ENCODE assay signal across 1 cellular context in genomic region chr20:32652739-32653526, GRCh38.
TF ChIP-seq lines count a peak whose summit lies in the region.

No MANE protein-coding gene starts in this region.

TF ChIP-seq in HepG2, 621 proteins besides CTCF, POLR2A, EP300 and RAD21 (continued from another document and continues in another):
- TF ChIP-seq ZNF704 (CRISPR knock-in tag; IDR thresholded peaks at IDR 0.05; ENCODE audit: borderline replicate concordance) = peak; percentile 75; the same call in 1 of the 2 replicates
- TF ChIP-seq ZNF777 (CRISPR knock-in tag; IDR thresholded peaks at IDR 0.05) = peak; percentile 48; the same call in 1 of the 2 replicates
- peak; percentile 93 for TF ChIP-seq HDAC1 (CRISPR knock-in tag; IDR thresholded peaks at IDR 0.05)
- TF ChIP-seq MXD3 (CRISPR knock-in tag; IDR thresholded peaks at IDR 0.05) = peak; percentile 85; the same call in 1 of the 2 replicates
- TF ChIP-seq ZNF562 (CRISPR knock-in tag; IDR thresholded peaks at IDR 0.05; ENCODE audit: borderline replicate concordance) = no peak
- TF ChIP-seq TEAD3 (CRISPR knock-in tag; optimal IDR thresholded peaks at IDR 0.05; ENCODE audit: borderline replicate concordance) = peak; percentile 51
- TF ChIP-seq ZNF589 (CRISPR knock-in tag; conservative IDR thresholded peaks at IDR 0.05) = no peak
- TF ChIP-seq ZNF773 (CRISPR knock-in tag; IDR thresholded peaks at IDR 0.05; ENCODE audit: borderline replicate concordance) = 0 out of 2 replicates have a peak, but pooled peaks have one; percentile 26
- 0 out of 2 replicates have a peak, but pooled peaks have one; percentile 56 for TF ChIP-seq PREB (CRISPR knock-in tag; IDR thresholded peaks at IDR 0.05)
- TF ChIP-seq ZSCAN29 (CRISPR knock-in tag; conservative IDR thresholded peaks at IDR 0.05) = peak; percentile 89; the same call in 1 of the 2 replicates
- peak; percentile 78; the same call in 1 of the 2 replicates for TF ChIP-seq ATF2 (CRISPR knock-in tag; IDR thresholded peaks at IDR 0.05)
- TF ChIP-seq CREB1 (IDR thresholded peaks at IDR 0.05) = no peak
- no peak for TF ChIP-seq CREB1 (CRISPR knock-in tag; IDR thresholded peaks at IDR 0.05)
- peak; percentile 49; the same call in 1 of the 2 replicates for TF ChIP-seq HMGXB3 (CRISPR knock-in tag; IDR thresholded peaks at IDR 0.05; ENCODE audit: borderline replicate concordance)
- no peak for TF ChIP-seq TFDP1 (CRISPR knock-in tag; IDR thresholded peaks at IDR 0.05; ENCODE audit: borderline replicate concordance)
- no peak for TF ChIP-seq ZBTB42 (CRISPR knock-in tag; IDR thresholded peaks at IDR 0.05)
- peak; percentile 88; the same call in 1 of the 2 replicates for TF ChIP-seq ELF4 (CRISPR knock-in tag; IDR thresholded peaks at IDR 0.05; ENCODE audit: borderline replicate concordance)
- TF ChIP-seq TOPORS (CRISPR knock-in tag; IDR thresholded peaks at IDR 0.05) = no peak
- TF ChIP-seq ZNF713 (CRISPR knock-in tag; IDR thresholded peaks at IDR 0.05) = peak; percentile 98
- TF ChIP-seq ETV6 (CRISPR knock-in tag; conservative IDR thresholded peaks at IDR 0.05) = peak; percentile 42; the same call in 1 of the 2 replicates
- TF ChIP-seq ZNF281 (CRISPR knock-in tag; IDR thresholded peaks at IDR 0.05; ENCODE audit: borderline replicate concordance) = no peak
- TF ChIP-seq ZNF557 (CRISPR knock-in tag; IDR thresholded peaks at IDR 0.05) = peak; percentile 67; the same call in 1 of the 2 replicates
- peak; percentile 90 for TF ChIP-seq ZNF891 (CRISPR knock-in tag; IDR thresholded peaks at IDR 0.05)
- TF ChIP-seq MAFK (conservative IDR thresholded peaks at IDR 0.05 in 1 of 2, IDR thresholded peaks at IDR 0.05 in 1 of 2; ENCODE audit: low read length in 2 of 2) = peak; percentile 22 to 54; a peak in 3 of 4 replicates
- peak; percentile 93 for TF ChIP-seq ETV5 (CRISPR knock-in tag; IDR thresholded peaks at IDR 0.05; ENCODE audit: borderline replicate concordance)
- peak; percentile 77; the same call in 1 of the 2 replicates for TF ChIP-seq ZNF549 (CRISPR knock-in tag; IDR thresholded peaks at IDR 0.05)
- no peak for TF ChIP-seq ZNF615 (CRISPR knock-in tag; IDR thresholded peaks at IDR 0.05; ENCODE audit: borderline replicate concordance)
- no peak for TF ChIP-seq SOX6 (IDR thresholded peaks at IDR 0.05)
- peak; percentile 82; the same call in 1 of the 2 replicates for TF ChIP-seq SOX6 (CRISPR knock-in tag; IDR thresholded peaks at IDR 0.05)
- no peak for TF ChIP-seq TAF15 (IDR thresholded peaks at IDR 0.05; ENCODE audit: low read depth, low read length, poor library complexity, severe bottlenecking)
- peak; percentile 89; the same call in 1 of the 2 replicates for TF ChIP-seq ATF6 (CRISPR knock-in tag; conservative IDR thresholded peaks at IDR 0.05)
- TF ChIP-seq SUZ12 (IDR thresholded peaks at IDR 0.05; ENCODE audit: low read depth, low read length) = no peak
- TF ChIP-seq ZBTB7B (CRISPR knock-in tag; IDR thresholded peaks at IDR 0.05) = peak; percentile 90
- no peak for TF ChIP-seq ATF5 (CRISPR knock-in tag; IDR thresholded peaks at IDR 0.05; ENCODE audit: low read depth)
- peak; percentile 88 for TF ChIP-seq YEATS2 (CRISPR knock-in tag; IDR thresholded peaks at IDR 0.05; ENCODE audit: borderline replicate concordance)
- peak; percentile 86 for TF ChIP-seq SAP130 (CRISPR knock-in tag; IDR thresholded peaks at IDR 0.05; ENCODE audit: low read depth)
